1 cellular context compared by ENCODE assay signal in genomic region chr9:85166808-85167545, GRCh38.
TF ChIP-seq lines count a peak whose summit lies in the region.

No MANE protein-coding gene starts in this region.

TF ChIP-seq in WTC11, 78 proteins besides CTCF, POLR2A, EP300 and RAD21 (continued from another document):
- no peak for TF ChIP-seq GTF2I (CRISPR knock-in tag; conservative IDR thresholded peaks at IDR 0.05)
- no peak for TF ChIP-seq HMGA2 (CRISPR knock-in tag; IDR thresholded peaks at IDR 0.05)
- no peak for TF ChIP-seq NFATC4 (CRISPR knock-in tag; IDR thresholded peaks at IDR 0.05)
- no peak for TF ChIP-seq PREB (CRISPR knock-in tag; IDR thresholded peaks at IDR 0.05; ENCODE audit: borderline replicate concordance)
- no peak for TF ChIP-seq SMAD3 (CRISPR knock-in tag; IDR thresholded peaks at IDR 0.05; ENCODE audit: borderline replicate concordance)
- no peak for TF ChIP-seq ETV6 (CRISPR knock-in tag; IDR thresholded peaks at IDR 0.05)
- TF ChIP-seq, protein P1, sequence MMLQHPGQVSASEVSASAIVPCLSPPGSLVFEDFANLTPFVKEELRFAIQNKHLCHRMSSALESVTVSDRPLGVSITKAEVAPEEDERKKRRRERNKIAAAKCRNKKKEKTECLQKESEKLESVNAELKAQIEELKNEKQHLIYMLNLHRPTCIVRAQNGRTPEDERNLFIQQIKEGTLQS (CRISPR knock-in tag; conservative IDR thresholded peaks at IDR 0.05) = no peak
- TF ChIP-seq MXD4 (CRISPR knock-in tag; IDR thresholded peaks at IDR 0.05; ENCODE audit: borderline replicate concordance) = no peak
- TF ChIP-seq ZNF263 (CRISPR knock-in tag; IDR thresholded peaks at IDR 0.05; ENCODE audit: low read depth) = no peak
- TF ChIP-seq ZNF532 (CRISPR knock-in tag; IDR thresholded peaks at IDR 0.05; ENCODE audit: borderline replicate concordance) = no peak
- TF ChIP-seq TEAD1 (CRISPR knock-in tag; IDR thresholded peaks at IDR 0.05) = no peak
- no peak for TF ChIP-seq FOXJ3 (CRISPR knock-in tag; IDR thresholded peaks at IDR 0.05; ENCODE audit: borderline replicate concordance)
- TF ChIP-seq ZNF396 (CRISPR knock-in tag; IDR thresholded peaks at IDR 0.05; ENCODE audit: borderline replicate concordance) = no peak
